18 cellular contexts compared by ENCODE assay signal in the genomic region with DNA sequence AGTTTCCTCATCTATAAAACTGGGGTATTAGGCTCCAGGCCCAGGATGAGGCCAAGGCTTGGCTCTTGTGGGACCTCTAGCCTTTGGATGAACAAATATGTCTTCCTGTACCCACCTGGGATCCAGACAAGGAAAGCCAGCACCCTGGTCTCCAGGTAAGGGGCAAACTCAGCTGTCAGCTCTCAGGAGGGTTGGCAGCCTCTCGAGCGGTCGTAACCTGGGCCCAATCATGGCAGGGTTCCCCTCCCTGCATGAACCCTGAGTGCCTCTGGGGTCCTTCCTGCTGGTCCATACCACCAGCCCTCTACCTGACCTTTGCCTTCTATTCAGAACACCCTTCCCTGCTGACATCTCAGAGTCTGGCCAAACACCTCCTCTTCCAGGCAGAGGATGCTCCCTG. TPM values are rescaled to one million over a fixed set of nuclear protein-coding genes. Genes with fewer than 3 reads are reported as not detected.
DNase-seq lines count a peak whose midpoint lies in the region; ATAC-seq, FAIRE-seq and TF ChIP-seq lines count a peak whose summit lies in the region.
"Had no signal": no experiment of that assay in that cellular context is flagged by ENCODE, and none has a peak within 500 bp of the region (broad histone marks: within the 10 kb centered on the region; RNA-seq: fewer than 3 reads in every experiment).

No MANE protein-coding gene starts in this region.

- no peaks in the 10 kb centered on the region for H3K9me3 Mint-ChIP-seq in activated naive CD8-positive, alpha-beta T cell treated with anti-CD3 and anti-CD28 coated beads, Interleukin-2, amount 10 ng/mL, durations not matched to agents 7 days and 5 days
- H3K9me3 Mint-ChIP-seq in activated naive CD8-positive, alpha-beta T cell treated with anti-CD3 and anti-CD28 coated beads, Interleukin-2, amount 50 U/mL, for 24 hours, result no peaks in the 10 kb centered on the region
- peaks cover 0 to 1% (median 0%) of the 10 kb centered on the region in 7 donors for H3K9me3 Mint-ChIP-seq in CD4-positive, CD25-positive, alpha-beta regulatory T cell
- H3K9me3 Mint-ChIP-seq in chondrocyte (ENCODE audit: low read depth), result no peaks in the 10 kb centered on the region
- H3K9me3 Mint-ChIP-seq: CD8-positive, alpha-beta memory T cell had no signal

- H3K4me1 Mint-ChIP-seq in activated naive CD8-positive, alpha-beta T cell treated with anti-CD3 and anti-CD28 coated beads, Interleukin-2, amount 10 ng/mL, durations not matched to agents 7 days and 5 days, result peaks cover 42% of the 10 kb centered on the region
- H3K4me1 Mint-ChIP-seq in activated naive CD8-positive, alpha-beta T cell treated with anti-CD3 and anti-CD28 coated beads, Interleukin-2, amount 50 U/mL, for 24 hours, result peaks cover 6% of the 10 kb centered on the region
- H3K4me1 Mint-ChIP-seq in CD4-positive, CD25-positive, alpha-beta regulatory T cell, result peaks cover 0 to 16% (median 0%) of the 10 kb centered on the region in 4 donors
- peaks cover 4% of the 10 kb centered on the region for H3K4me1 Mint-ChIP-seq in chondrocyte (ENCODE audit: low read depth)

- no peak for DNase-seq in activated naive CD8-positive, alpha-beta T cell treated with anti-CD3 and anti-CD28 coated beads, Interleukin-2, amount 10 ng/mL, durations not matched to agents 7 days and 5 days
- no peak for DNase-seq in activated naive CD8-positive, alpha-beta T cell treated with anti-CD3 and anti-CD28 coated beads, Interleukin-2, amount 50 U/mL, for 24 hours
- no peak for DNase-seq in CD4-positive, CD25-positive, alpha-beta regulatory T cell
- DNase-seq in chondrocyte (ENCODE audit: low spot score), result peak; percentile 30
- no peak for DNase-seq in HTR-8/SVneo (ENCODE audit: insufficient read length, low spot score)
- DNase-seq in sciatic nerve (ENCODE audit: low spot score), result no peak
- DNase-seq in colonic mucosa, result no peak
- DNase-seq: ACHN; Caco-2; CD8-positive, alpha-beta memory T cell; DMS53; GF-D8; GOT3 had no signal

- no peaks in the 10 kb centered on the region for H3K36me3 ChIP-seq in CD4-positive, CD25-positive, alpha-beta regulatory T cell (ENCODE audit: control insufficient read depth, insufficient read depth, low read length)
- no peaks in the 10 kb centered on the region for H3K36me3 ChIP-seq in colonic mucosa
- H3K36me3 ChIP-seq: HAP-1 had no signal

- intact Hi-C loops in sciatic nerve (cut with DNase I), result no loop called here
- intact Hi-C loops in colonic mucosa (cut with DNase I), result no loop called here

- no peak overlapping the region for H3K9ac ChIP-seq in colonic mucosa (ENCODE audit: low read depth in 2 of 2, low read length in 2 of 2)

- POLR2A ChIA-PET in activated naive CD8-positive, alpha-beta T cell treated with anti-CD3 and anti-CD28 coated beads, Interleukin-2, amount 10 ng/mL, durations not matched to agents 7 days and 5 days (lab: Charles Lee), result interaction anchor here (0.6 to 1.7 kb wide), 2 partner anchors 10 to 150 kb away, joined by 4 to 5 read pairs; no protein-coding TSS in a partner anchor

- peaks cover 4% of the 10 kb centered on the region for H3K4me1 ChIP-seq in CD4-positive, CD25-positive, alpha-beta regulatory T cell (ENCODE audit: control insufficient read depth, insufficient read depth, low read length, poor library complexity, severe bottlenecking)
- no peaks in the 10 kb centered on the region for H3K4me1 ChIP-seq in colonic mucosa
- H3K4me1 ChIP-seq: Caco-2, HAP-1 had no signal

- H3K9me3 ChIP-seq in CD4-positive, CD25-positive, alpha-beta regulatory T cell (ENCODE audit: control insufficient read depth in 2 of 2, low read length in 2 of 2), result no peaks in the 10 kb centered on the region
- H3K9me3 ChIP-seq in colonic mucosa, result no peaks in the 10 kb centered on the region
- H3K9me3 ChIP-seq: Caco-2, HAP-1 had no signal

- H3K4me3 ChIP-seq in CD4-positive, CD25-positive, alpha-beta regulatory T cell (ENCODE audit: low read depth, low read length), result no peak overlapping the region
- H3K4me3 ChIP-seq in colonic mucosa, result no peak overlapping the region
- H3K4me3 ChIP-seq: HAP-1, K562 had no signal

- no peak overlapping the region for H3K27ac ChIP-seq in CD4-positive, CD25-positive, alpha-beta regulatory T cell (ENCODE audit: insufficient read depth, low read length, poor library complexity, severe bottlenecking)
- no peak overlapping the region for H3K27ac ChIP-seq in colonic mucosa
- H3K27ac ChIP-seq: C4-2B had no signal

- no peak for FAIRE-seq in HTR-8/SVneo (lab: Jason Lieb, UNC)
- FAIRE-seq: GM19239, K562 had no signal

- TF ChIP-seq CTCF in chondrocyte (IDR thresholded peaks at IDR 0.05) (no peak), colonic mucosa (IDR thresholded peaks at IDR 0.05) (no peak)

- no peak for ATAC-seq in activated naive CD8-positive, alpha-beta T cell treated with anti-CD3 and anti-CD28 coated beads, Interleukin-2, amount 10 ng/mL, durations not matched to agents 7 days and 5 days (ENCODE audit: low read depth)
- ATAC-seq in activated naive CD8-positive, alpha-beta T cell treated with anti-CD3 and anti-CD28 coated beads, Interleukin-2, amount 50 U/mL, for 24 hours, result no peak
- no peak for ATAC-seq in CD4-positive, CD25-positive, alpha-beta regulatory T cell (ENCODE audit: low read depth in 2 of 2)
- ATAC-seq in sciatic nerve, result no peak
- ATAC-seq: K562 had no signal

- H3K27me3 Mint-ChIP-seq in activated naive CD8-positive, alpha-beta T cell treated with anti-CD3 and anti-CD28 coated beads, Interleukin-2, amount 10 ng/mL, durations not matched to agents 7 days and 5 days, result peaks cover 7% of the 10 kb centered on the region
- H3K27me3 Mint-ChIP-seq in activated naive CD8-positive, alpha-beta T cell treated with anti-CD3 and anti-CD28 coated beads, Interleukin-2, amount 50 U/mL, for 24 hours, result no peaks in the 10 kb centered on the region
- peaks cover 15% of the 10 kb centered on the region for H3K27me3 Mint-ChIP-seq in CD4-positive, CD25-positive, alpha-beta regulatory T cell
- peaks cover 5% of the 10 kb centered on the region for H3K27me3 Mint-ChIP-seq in chondrocyte (ENCODE audit: low read depth)
- H3K27me3 Mint-ChIP-seq: CD8-positive, alpha-beta memory T cell had no signal

- no peaks in the 10 kb centered on the region for H3K27me3 ChIP-seq in CD4-positive, CD25-positive, alpha-beta regulatory T cell (ENCODE audit: control insufficient read depth, insufficient read depth, low read length)
- no peaks in the 10 kb centered on the region for H3K27me3 ChIP-seq in colonic mucosa

- no peak overlapping the region for H3K4me3 Mint-ChIP-seq in activated naive CD8-positive, alpha-beta T cell treated with anti-CD3 and anti-CD28 coated beads, Interleukin-2, amount 10 ng/mL, durations not matched to agents 7 days and 5 days
- no peak overlapping the region for H3K4me3 Mint-ChIP-seq in activated naive CD8-positive, alpha-beta T cell treated with anti-CD3 and anti-CD28 coated beads, Interleukin-2, amount 50 U/mL, for 24 hours
- no peak overlapping the region for H3K4me3 Mint-ChIP-seq in CD4-positive, CD25-positive, alpha-beta regulatory T cell
- H3K4me3 Mint-ChIP-seq in chondrocyte (ENCODE audit: unreplicated experiment), result no peak overlapping the region
- H3K4me3 Mint-ChIP-seq: CD8-positive, alpha-beta memory T cell had no signal

- H3K36me3 Mint-ChIP-seq in activated naive CD8-positive, alpha-beta T cell treated with anti-CD3 and anti-CD28 coated beads, Interleukin-2, amount 10 ng/mL, durations not matched to agents 7 days and 5 days, result no peaks in the 10 kb centered on the region
- no peaks in the 10 kb centered on the region for H3K36me3 Mint-ChIP-seq in activated naive CD8-positive, alpha-beta T cell treated with anti-CD3 and anti-CD28 coated beads, Interleukin-2, amount 50 U/mL, for 24 hours (ENCODE audit: low read depth)
- H3K36me3 Mint-ChIP-seq in CD4-positive, CD25-positive, alpha-beta regulatory T cell, result no peaks in the 10 kb centered on the region
- no peaks in the 10 kb centered on the region for H3K36me3 Mint-ChIP-seq in chondrocyte (ENCODE audit: low read depth)
- H3K36me3 Mint-ChIP-seq: CD8-positive, alpha-beta memory T cell had no signal

- peak overlapping the region; percentile 77 for H3K27ac Mint-ChIP-seq in activated naive CD8-positive, alpha-beta T cell treated with anti-CD3 and anti-CD28 coated beads, Interleukin-2, amount 10 ng/mL, durations not matched to agents 7 days and 5 days
- no peak overlapping the region for H3K27ac Mint-ChIP-seq in activated naive CD8-positive, alpha-beta T cell treated with anti-CD3 and anti-CD28 coated beads, Interleukin-2, amount 50 U/mL, for 24 hours
- peak overlapping the region in 2 of 3 donors; percentile 53 to 56 for H3K27ac Mint-ChIP-seq in CD4-positive, CD25-positive, alpha-beta regulatory T cell
- H3K27ac Mint-ChIP-seq in chondrocyte (ENCODE audit: unreplicated experiment), result no peak overlapping the region

RNA-seq across cellular contexts. Expression of a gene that starts 19.6 kb away (rescaled TPM):
- not detected for total RNA-seq in activated naive CD8-positive, alpha-beta T cell treated with anti-CD3 and anti-CD28 coated beads, Interleukin-2, amount 10 ng/mL, durations not matched to agents 7 days and 5 days
- not detected for total RNA-seq in CD4-positive, CD25-positive, alpha-beta regulatory T cell
- not detected for polyA plus RNA-seq in CD4-positive, CD25-positive, alpha-beta regulatory T cell
- total RNA-seq in chondrocyte (not detected in 3 replicates), sciatic nerve (not detected), colonic mucosa (not detected)
- total RNA-seq: A172; Caco-2; CD8-positive, alpha-beta memory T cell; K562 had no signal
- polyA plus RNA-seq: CD8-positive, alpha-beta memory T cell; K562 had no signal

RNA-seq across cellular contexts. Expression of a gene that starts 54.9 kb away (rescaled TPM):
- total RNA-seq in activated naive CD8-positive, alpha-beta T cell treated with anti-CD3 and anti-CD28 coated beads, Interleukin-2, amount 10 ng/mL, durations not matched to agents 7 days and 5 days, result not detected
- not detected for total RNA-seq in CD4-positive, CD25-positive, alpha-beta regulatory T cell
- polyA plus RNA-seq in CD4-positive, CD25-positive, alpha-beta regulatory T cell, result not detected
- 0.15 TPM in 1 of 3 replicates, not detected in the others for total RNA-seq in chondrocyte
- not detected for total RNA-seq in sciatic nerve
- total RNA-seq in colonic mucosa, result not detected
- total RNA-seq: CD8-positive, alpha-beta memory T cell; K562 had no signal
- polyA plus RNA-seq: CD8-positive, alpha-beta memory T cell had no signal

Comparison
In these comparisons a context has a peak if more than half of its experiments do, and no peak if none do; other contexts are left out.
1. H3K27ac Mint-ChIP-seq: peak in activated naive CD8-positive, alpha-beta T cell treated with anti-CD3 and anti-CD28 coated beads, Interleukin-2, amount 10 ng/mL, durations not matched to agents 7 days and 5 days (single experiment) and CD4-positive, CD25-positive, alpha-beta regulatory T cell (2 of 3); none in activated naive CD8-positive, alpha-beta T cell treated with anti-CD3 and anti-CD28 coated beads, Interleukin-2, amount 50 U/mL, for 24 hours (single experiment) and chondrocyte (single experiment).